Comparison of ENCODE assay signal across 1 cellular context in genomic region chr4:58475097-58475496, GRCh38.
TF ChIP-seq lines count a peak whose summit lies in the region.

No MANE protein-coding gene starts in this region.

TF ChIP-seq in HepG2, 621 proteins besides CTCF, POLR2A, EP300 and RAD21 (continued from another document):
- TF ChIP-seq KIAA2018 (CRISPR knock-in tag; IDR thresholded peaks at IDR 0.05; ENCODE audit: borderline replicate concordance) (no peak), CEBPB (IDR thresholded peaks at IDR 0.05; ENCODE audit: borderline replicate concordance, low read depth, low read length) (peak; percentile 73), ZNF282 (IDR thresholded peaks at IDR 0.05; ENCODE audit: partially characterized antibody) (no peak), ZNF274 (CRISPR knock-in tag; IDR thresholded peaks at IDR 0.05) (no peak), FIP1L1 (IDR thresholded peaks at IDR 0.05; ENCODE audit: borderline replicate concordance, insufficient read depth, low read depth, low read length) (no peak)
